ENCODE assay signal across 22 cellular contexts in genomic region chr2:236631361-236632291, GRCh38.
DNase-seq lines count a peak whose midpoint lies in the region; ATAC-seq and TF ChIP-seq lines count a peak whose summit lies in the region.
"Had no signal": no experiment of that assay in that cellular context is flagged by ENCODE, and none has a peak within 500 bp of the region (broad histone marks: within the 10 kb centered on the region; RNA-seq: fewer than 3 reads in every experiment).

No MANE protein-coding gene starts in this region.

- H3K9ac ChIP-seq in SK-N-SH (no peak overlapping the region), neural progenitor cell (no peak overlapping the region)
- H3K9ac ChIP-seq: KMS-11 had no signal

- H3K9me3 ChIP-seq in SK-N-SH (no peaks in the 10 kb centered on the region), heart left ventricle (no peaks in the 10 kb centered on the region), neural progenitor cell (ENCODE audit: low read depth) (no peaks in the 10 kb centered on the region), upper lobe of right lung (no peaks in the 10 kb centered on the region)
- H3K9me3 ChIP-seq: A549 had no signal

- TF ChIP-seq CTCF in SK-N-SH (IDR thresholded peaks at IDR 0.05) (no peak), heart left ventricle (IDR thresholded peaks at IDR 0.05) (no peak), neural progenitor cell (IDR thresholded peaks at IDR 0.05) (no peak), upper lobe of right lung (IDR thresholded peaks at IDR 0.05) (no peak)

- ATAC-seq in SK-N-SH treated with all-trans-retinoic acid at 6 μM for 48 hours = no peak
- peak; percentile 21 to 90 (median 86) for ATAC-seq in heart left ventricle
- ATAC-seq in upper lobe of right lung = no peak
- no peak for ATAC-seq in HG03175 (IDR thresholded peaks at IDR 0.05; ENCODE audit: unreplicated experiment)
- ATAC-seq: A549; activated CD4-positive, CD25-positive, alpha-beta regulatory T cell treated with anti-CD3 and anti-CD28 coated beads, Interleukin-2, amount 50 U/mL, for 24 hours had no signal

- WGBS in SK-N-SH (ENCODE audit: low lambda C conversion rate) = 21% methylated on average over 18 of the region's 22 CpGs
- 65 to 72% (median 71%) methylated on average over 22 of the region's 22 CpGs for WGBS in heart left ventricle, 4 donors

- H3K4me3 ChIP-seq in SK-N-SH (ENCODE audit: low read depth in 2 of 2, low read length in 1 of 2) (no peak overlapping the region), heart left ventricle (no peak overlapping the region), neural progenitor cell (no peak overlapping the region), upper lobe of right lung (no peak overlapping the region)
- H3K4me3 ChIP-seq: A549, SK-N-MC had no signal

- no peak overlapping the region for H3K4me2 ChIP-seq in SK-N-SH
- no peak overlapping the region for H3K4me2 ChIP-seq in neural progenitor cell
- H3K4me2 ChIP-seq: A549, KMS-11 had no signal

- peaks cover 0 to 6% of the 10 kb centered on the region in 2 experiments; a peak in 1 of 4 replicates for H3K4me1 ChIP-seq in SK-N-SH (ENCODE audit: control insufficient read depth in 1 of 2, insufficient read depth in 2 of 2, low read depth in 1 of 2, low read length in 1 of 2)
- H3K4me1 ChIP-seq in heart left ventricle = peaks cover 0 to 28% (median 17%) of the 10 kb centered on the region in 12 donors
- H3K4me1 ChIP-seq in neural progenitor cell = no peaks in the 10 kb centered on the region
- H3K4me1 ChIP-seq in upper lobe of right lung = no peaks in the 10 kb centered on the region
- H3K4me1 ChIP-seq: A549 had no signal

- no peaks in the 10 kb centered on the region for H3K9me2 ChIP-seq in SK-N-SH

- H4K20me1 ChIP-seq in SK-N-SH (ENCODE audit: insufficient read depth) (no peaks in the 10 kb centered on the region), neural progenitor cell (ENCODE audit: low read depth) (no peaks in the 10 kb centered on the region)

- no peaks in the 10 kb centered on the region for H3K36me3 ChIP-seq in SK-N-SH (replicated peaks in 1 of 2; ENCODE audit: control insufficient read depth in 1 of 2, insufficient read depth in 2 of 2, low read length in 1 of 2)
- no peaks in the 10 kb centered on the region for H3K36me3 ChIP-seq in heart left ventricle
- H3K36me3 ChIP-seq in neural progenitor cell = no peaks in the 10 kb centered on the region
- no peaks in the 10 kb centered on the region for H3K36me3 ChIP-seq in upper lobe of right lung

- H3K27ac ChIP-seq in SK-N-SH (ENCODE audit: low read depth in 2 of 2, low read length in 1 of 2) (no peak overlapping the region), heart left ventricle (peak overlapping the region in 9 of 12 donors; percentile 25 to 65 (median 44)), neural progenitor cell (no peak overlapping the region), upper lobe of right lung (no peak overlapping the region)
- H3K27ac ChIP-seq: A549, C4-2B, KMS-11, SK-N-MC had no signal

- intact Hi-C loops in heart left ventricle (cut with DNase I) (loop anchor here in 1 of 10 donors (1.0 to 2.0 kb wide), 2 partner anchors 28 to 63 kb away; partner anchors contain the start of gene ACKR3), upper lobe of right lung (cut with DNase I) (no loop called here)

- H3K36me3 Mint-ChIP-seq in neural progenitor cell = no peaks in the 10 kb centered on the region

- no peak for TF ChIP-seq RAD21 in SK-N-SH (IDR thresholded peaks at IDR 0.05; ENCODE audit: low read length)

- H3K4me1 Mint-ChIP-seq in neural progenitor cell = peaks cover 8% of the 10 kb centered on the region

- peak overlapping the region; percentile 62 for H3K27ac Mint-ChIP-seq in neural progenitor cell

- H3K79me2 ChIP-seq in SK-N-SH (ENCODE audit: insufficient read depth) (no peaks in the 10 kb centered on the region), neural progenitor cell (ENCODE audit: low read depth) (no peaks in the 10 kb centered on the region)

- POLR2A ChIA-PET in SK-N-SH (lab: Yijun Ruan, JAX) (no interaction called here), HEK293T (lab: Yijun Ruan, JAX) (no interaction called here)

- TF ChIP-seq EP300 in SK-N-SH (IDR thresholded peaks at IDR 0.05; ENCODE audit: borderline replicate concordance in 1 of 2, low read depth in 1 of 2, low read length in 1 of 2) = no peak

- H3K27me3 ChIP-seq in SK-N-SH (ENCODE audit: insufficient read depth) (no peaks in the 10 kb centered on the region; the same call in 1 of the 2 replicates), heart left ventricle (no peaks in the 10 kb centered on the region), neural progenitor cell (no peaks in the 10 kb centered on the region), upper lobe of right lung (no peaks in the 10 kb centered on the region)

- DNase-seq in SK-N-SH (peak; percentile 53), heart left ventricle (peak in 4 of 5 donors; percentile 39 to 82 (median 59)), neural progenitor cell (ENCODE audit: low spot score) (no peak), upper lobe of right lung (peak; percentile 57), NCI-H510A (lab: John Stamatoyannopoulos, UW) (no peak), HEK293T (ENCODE audit: extremely low spot score) (no peak)
- DNase-seq: activated effector memory CD4-positive, alpha-beta T cell treated with Interleukin-2 at 50 U/mL for 16 hours; caudate nucleus; DMS53; effector CD8-positive, alpha-beta T cell; kidney; NCI-H1048; NCI-H774; stimulated activated CD4-positive, alpha-beta T cell treated with anti-CD3 and anti-CD28 coated beads, Interleukin-2, amount 100 ng/mL, for 48 hours; T-helper 9 cell had no signal

- H3F3A ChIP-seq in SK-N-SH (replicated peaks; ENCODE audit: insufficient read depth) (no peaks in the 10 kb centered on the region), neural progenitor cell (ENCODE audit: low read depth) (no peaks in the 10 kb centered on the region)

- no peak for TF ChIP-seq POLR2A in heart left ventricle (IDR thresholded peaks at IDR 0.05)

- no peak overlapping the region for H2AFZ ChIP-seq in SK-N-SH (ENCODE audit: low read depth)
- no peak overlapping the region for H2AFZ ChIP-seq in neural progenitor cell (replicated peaks)

- peaks cover 9% of the 10 kb centered on the region for H3K9me3 Mint-ChIP-seq in neural progenitor cell

- CTCF ChIA-PET in SK-N-SH (lab: Yijun Ruan, JAX) = no interaction called here
- CTCF ChIA-PET in HEK293T (lab: Yijun Ruan, JAX) = no interaction called here

- no peak overlapping the region for H3K4me3 Mint-ChIP-seq in neural progenitor cell

- peaks cover 4% of the 10 kb centered on the region for H3K27me3 Mint-ChIP-seq in neural progenitor cell (ENCODE audit: insufficient read depth, low read depth)

TF ChIP-seq in SK-N-SH, 30 proteins besides CTCF, POLR2A, EP300 and RAD21:
- TF ChIP-seq GATA2 (CRISPR knock-in tag; IDR thresholded peaks at IDR 0.05) (0 out of 2 replicates have a peak, but pooled peaks have one; percentile 17), PBX3 (IDR thresholded peaks at IDR 0.05) (no peak)

TF ChIP-seq in SK-N-SH treated with all-trans-retinoic acid at 6 μM for 48 hours, 23 proteins besides CTCF, POLR2A, EP300 and RAD21 (continues in another document):
- TF ChIP-seq TOX (CRISPR knock-in tag; IDR thresholded peaks at IDR 0.05; ENCODE audit: borderline replicate concordance) = no peak
- TF ChIP-seq BACH2 (CRISPR knock-in tag; IDR thresholded peaks at IDR 0.05; ENCODE audit: borderline replicate concordance) = no peak
- TF ChIP-seq ISL1 (CRISPR knock-in tag; IDR thresholded peaks at IDR 0.05) = no peak
- TF ChIP-seq ZFP30 (CRISPR knock-in tag; IDR thresholded peaks at IDR 0.05) = no peak
- TF ChIP-seq CREB5 (CRISPR knock-in tag; IDR thresholded peaks at IDR 0.05; ENCODE audit: low read depth) = no peak
- no peak for TF ChIP-seq RARB (CRISPR knock-in tag; IDR thresholded peaks at IDR 0.05)

TF ChIP-seq in HEK293T, 16 proteins besides CTCF, POLR2A, EP300 and RAD21:
- no peak for TF ChIP-seq FOXK2 (IDR thresholded peaks at IDR 0.05)
- no peak for TF ChIP-seq SP1 (IDR thresholded peaks at IDR 0.05)
- no peak for TF ChIP-seq BHLHE40 (IDR thresholded peaks at IDR 0.05; ENCODE audit: borderline replicate concordance)
- no peak for TF ChIP-seq ZNF384 (IDR thresholded peaks at IDR 0.05)
- TF ChIP-seq ELF4 (IDR thresholded peaks at IDR 0.05) = no peak
- no peak for TF ChIP-seq LEF1 (IDR thresholded peaks at IDR 0.05; ENCODE audit: borderline replicate concordance)
- no peak for TF ChIP-seq L3MBTL2 (conservative IDR thresholded peaks at IDR 0.05)
- no peak for TF ChIP-seq NFRKB (IDR thresholded peaks at IDR 0.05)
- no peak for TF ChIP-seq PKNOX1 (IDR thresholded peaks at IDR 0.05)
- no peak for TF ChIP-seq ARNT (IDR thresholded peaks at IDR 0.05)
- TF ChIP-seq TARDBP (IDR thresholded peaks at IDR 0.05) = no peak
- TF ChIP-seq CTBP1 (IDR thresholded peaks at IDR 0.05; ENCODE audit: borderline replicate concordance) = no peak
- no peak for TF ChIP-seq FOXM1 (IDR thresholded peaks at IDR 0.05; ENCODE audit: borderline replicate concordance)
- no peak for TF ChIP-seq SUZ12 (IDR thresholded peaks at IDR 0.05)
- no peak for TF ChIP-seq FOXA1 (IDR thresholded peaks at IDR 0.05)
- TF ChIP-seq HDGF (IDR thresholded peaks at IDR 0.05; ENCODE audit: borderline replicate concordance) = no peak

Comparison
In these comparisons a context has a peak if more than half of its experiments do, and no peak if none do; other contexts are left out.
1. DNase-seq: peak in SK-N-SH (single experiment), heart left ventricle (4 of 5) and upper lobe of right lung (single experiment); none in neural progenitor cell (single experiment), NCI-H510A (single experiment) and HEK293T (single experiment).
2. H3K27ac ChIP-seq: peak in heart left ventricle (9 of 12); none in SK-N-SH (0 of 2), neural progenitor cell (single experiment) and upper lobe of right lung (single experiment).
3. ATAC-seq: peak in heart left ventricle (4 of 4); none in SK-N-SH treated with all-trans-retinoic acid at 6 μM for 48 hours (single experiment), upper lobe of right lung (single experiment) and HG03175 (single experiment).